In the genomic region with DNA sequence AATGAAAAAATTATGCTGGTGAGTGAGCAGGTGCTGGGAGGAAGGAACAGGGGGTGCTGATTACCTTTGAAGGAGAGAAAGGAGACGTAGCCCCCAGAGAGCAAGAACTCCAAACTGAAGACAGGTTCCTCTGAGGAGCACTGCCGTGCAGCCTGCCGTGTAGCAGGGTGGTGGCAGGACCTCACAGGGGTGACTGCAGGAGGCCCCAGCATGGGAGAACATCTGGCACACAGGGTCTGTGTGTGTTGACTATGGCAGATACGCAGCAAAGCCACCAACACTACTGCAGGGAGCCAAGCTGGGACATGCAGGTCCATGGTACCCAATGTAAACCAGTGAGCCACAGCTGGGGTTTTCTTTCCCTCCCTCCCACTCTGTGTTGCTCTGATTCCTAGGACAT, we compare ENCODE assay signal across 1 cellular context.
A peak's percentile ranks its signal among the peaks of the same experiment; 100 is the strongest.
TF ChIP-seq lines count a peak whose summit lies in the region.

No MANE protein-coding gene starts in this region.

TF ChIP-seq in WTC11, 78 proteins besides CTCF, POLR2A, EP300 and RAD21:
- no peak for TF ChIP-seq ZNF263 (CRISPR knock-in tag; IDR thresholded peaks at IDR 0.05; ENCODE audit: low read depth)
- TF ChIP-seq ZNF423 (CRISPR knock-in tag; IDR thresholded peaks at IDR 0.05) = peak; percentile 57
